In genomic region chr12:31750747-31751039, GRCh38 we compare ENCODE assay signal across 2 cellular contexts.
TF ChIP-seq lines count a peak whose summit lies in the region.

No MANE protein-coding gene starts in this region.

TF ChIP-seq in HCT116, 20 proteins besides CTCF, POLR2A, EP300 and RAD21:
- TF ChIP-seq POLR2AphosphoS5 (IDR thresholded peaks at IDR 0.05; ENCODE audit: low read depth, low read length) (0 out of 2 replicates have a peak, but pooled peaks have one; percentile 15), SIN3A (IDR thresholded peaks at IDR 0.05; ENCODE audit: low read depth) (0 out of 2 replicates have a peak, but pooled peaks have one; percentile 19)
- TF ChIP-seq, protein P1, sequence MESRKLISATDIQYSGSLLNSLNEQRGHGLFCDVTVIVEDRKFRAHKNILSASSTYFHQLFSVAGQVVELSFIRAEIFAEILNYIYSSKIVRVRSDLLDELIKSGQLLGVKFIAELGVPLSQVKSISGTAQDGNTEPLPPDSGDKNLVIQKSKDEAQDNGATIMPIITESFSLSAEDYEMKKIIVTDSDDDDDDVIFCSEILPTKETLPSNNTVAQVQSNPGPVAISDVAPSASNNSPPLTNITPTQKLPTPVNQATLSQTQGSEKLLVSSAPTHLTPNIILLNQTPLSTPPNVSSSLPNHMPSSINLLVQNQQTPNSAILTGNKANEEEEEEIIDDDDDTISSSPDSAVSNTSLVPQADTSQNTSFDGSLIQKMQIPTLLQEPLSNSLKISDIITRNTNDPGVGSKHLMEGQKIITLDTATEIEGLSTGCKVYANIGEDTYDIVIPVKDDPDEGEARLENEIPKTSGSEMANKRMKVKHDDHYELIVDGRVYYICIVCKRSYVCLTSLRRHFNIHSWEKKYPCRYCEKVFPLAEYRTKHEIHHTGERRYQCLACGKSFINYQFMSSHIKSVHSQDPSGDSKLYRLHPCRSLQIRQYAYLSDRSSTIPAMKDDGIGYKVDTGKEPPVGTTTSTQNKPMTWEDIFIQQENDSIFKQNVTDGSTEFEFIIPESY (IDR thresholded peaks at IDR 0.05; ENCODE audit: extremely low read depth, insufficient replicate concordance, low read length), result no peak
TF ChIP-seq in HCT116: peak in this region for 2.

TF ChIP-seq in GM12878, 131 proteins besides CTCF, POLR2A, EP300 and RAD21:
- TF ChIP-seq CBFB (IDR thresholded peaks at IDR 0.05; ENCODE audit: low read depth), result no peak
- 0 out of 2 replicates have a peak, but pooled peaks have one; percentile 18 for TF ChIP-seq WRNIP1 (IDR thresholded peaks at IDR 0.05; ENCODE audit: borderline replicate concordance, low read depth, low read length)
- 0 out of 2 replicates have a peak, but pooled peaks have one; percentile 8 for TF ChIP-seq BACH1 (IDR thresholded peaks at IDR 0.05; ENCODE audit: borderline replicate concordance)
- no peak for TF ChIP-seq TCF7 (IDR thresholded peaks at IDR 0.05; ENCODE audit: borderline replicate concordance)
- TF ChIP-seq, protein P2, sequence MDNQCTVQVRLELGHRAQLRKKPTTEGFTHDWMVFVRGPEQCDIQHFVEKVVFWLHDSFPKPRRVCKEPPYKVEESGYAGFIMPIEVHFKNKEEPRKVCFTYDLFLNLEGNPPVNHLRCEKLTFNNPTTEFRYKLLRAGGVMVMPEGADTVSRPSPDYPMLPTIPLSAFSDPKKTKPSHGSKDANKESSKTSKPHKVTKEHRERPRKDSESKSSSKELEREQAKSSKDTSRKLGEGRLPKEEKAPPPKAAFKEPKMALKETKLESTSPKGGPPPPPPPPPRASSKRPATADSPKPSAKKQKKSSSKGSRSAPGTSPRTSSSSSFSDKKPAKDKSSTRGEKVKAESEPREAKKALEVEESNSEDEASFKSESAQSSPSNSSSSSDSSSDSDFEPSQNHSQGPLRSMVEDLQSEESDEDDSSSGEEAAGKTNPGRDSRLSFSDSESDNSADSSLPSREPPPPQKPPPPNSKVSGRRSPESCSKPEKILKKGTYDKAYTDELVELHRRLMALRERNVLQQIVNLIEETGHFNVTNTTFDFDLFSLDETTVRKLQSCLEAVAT (IDR thresholded peaks at IDR 0.05), result peak; percentile 3; the same call in 1 of the 2 replicates
- peak; percentile 67; the same call in 1 of the 2 replicates for TF ChIP-seq POLR2AphosphoS5 (IDR thresholded peaks at IDR 0.05; ENCODE audit: low read length)
- TF ChIP-seq LARP7 (IDR thresholded peaks at IDR 0.05), result 0 out of 2 replicates have a peak, but pooled peaks have one; percentile 16
- no peak for TF ChIP-seq CBX3 (IDR thresholded peaks at IDR 0.05; ENCODE audit: borderline replicate concordance, low read depth)
- TF ChIP-seq RFX5 (IDR thresholded peaks at IDR 0.05; ENCODE audit: low read depth, low read length), result 0 out of 2 replicates have a peak, but pooled peaks have one; percentile 30
